3 cellular contexts compared by ENCODE assay signal in genomic region chr9:87490225-87490624, GRCh38.
TF ChIP-seq lines count a peak whose summit lies in the region.

No MANE protein-coding gene starts in this region.

TF ChIP-seq in SK-N-SH, 30 proteins besides CTCF, POLR2A, EP300 and RAD21 (continued from another document):
- no peak for TF ChIP-seq PBX3 (IDR thresholded peaks at IDR 0.05)
- no peak for TF ChIP-seq ZBTB33 (IDR thresholded peaks at IDR 0.05; ENCODE audit: borderline replicate concordance, low read depth)
- no peak for TF ChIP-seq CHD2 (IDR thresholded peaks at IDR 0.05; ENCODE audit: low read length, partially characterized antibody)
- no peak for TF ChIP-seq RXRA (IDR thresholded peaks at IDR 0.05; ENCODE audit: borderline replicate concordance, low read depth)
- TF ChIP-seq FOXJ3 (CRISPR knock-in tag; IDR thresholded peaks at IDR 0.05): no peak
- no peak for TF ChIP-seq GATA2 (CRISPR knock-in tag; IDR thresholded peaks at IDR 0.05)
- TF ChIP-seq MEF2A (IDR thresholded peaks at IDR 0.05; ENCODE audit: borderline replicate concordance, low read depth): no peak
- TF ChIP-seq IRF3 (IDR thresholded peaks at IDR 0.05; ENCODE audit: low read depth, low read length): no peak
- no peak for TF ChIP-seq TAF1 (IDR thresholded peaks at IDR 0.05; ENCODE audit: borderline replicate concordance, low read depth, low read length)
- TF ChIP-seq GABPA (IDR thresholded peaks at IDR 0.05; ENCODE audit: low read depth): no peak
- no peak for TF ChIP-seq YY1 (IDR thresholded peaks at IDR 0.05; ENCODE audit: low read depth)

TF ChIP-seq in HEK293T, 16 proteins besides CTCF, POLR2A, EP300 and RAD21 (continued from another document):
- TF ChIP-seq PKNOX1 (IDR thresholded peaks at IDR 0.05): peak; percentile 75

TF ChIP-seq in HepG2, 621 proteins besides CTCF, POLR2A, EP300 and RAD21 (continued from another document):
- no peak for TF ChIP-seq ZNF205 (CRISPR knock-in tag; IDR thresholded peaks at IDR 0.05)
- no peak for TF ChIP-seq ZNF678 (CRISPR knock-in tag; IDR thresholded peaks at IDR 0.05)
- TF ChIP-seq ZNF749 (CRISPR knock-in tag; IDR thresholded peaks at IDR 0.05; ENCODE audit: borderline replicate concordance): no peak
- no peak for TF ChIP-seq ZNF580 (CRISPR knock-in tag; IDR thresholded peaks at IDR 0.05; ENCODE audit: borderline replicate concordance, low read depth)
- TF ChIP-seq ARNTL (CRISPR knock-in tag; IDR thresholded peaks at IDR 0.05): no peak
- no peak for TF ChIP-seq MAFG (CRISPR knock-in tag; IDR thresholded peaks at IDR 0.05)
- TF ChIP-seq CEBPB (IDR thresholded peaks at IDR 0.05; ENCODE audit: borderline replicate concordance, low read depth, low read length): no peak
- no peak for TF ChIP-seq ZNF558 (CRISPR knock-in tag; IDR thresholded peaks at IDR 0.05; ENCODE audit: borderline replicate concordance)
- no peak for TF ChIP-seq ZNF335 (CRISPR knock-in tag; IDR thresholded peaks at IDR 0.05)
- TF ChIP-seq E2F5 (CRISPR knock-in tag; conservative IDR thresholded peaks at IDR 0.05): no peak
- TF ChIP-seq ZMYM3 (CRISPR knock-in tag; IDR thresholded peaks at IDR 0.05): no peak
- TF ChIP-seq ZNF569 (CRISPR knock-in tag; IDR thresholded peaks at IDR 0.05; ENCODE audit: borderline replicate concordance): no peak
- TF ChIP-seq ZBTB4 (CRISPR knock-in tag; IDR thresholded peaks at IDR 0.05; ENCODE audit: borderline replicate concordance): no peak
- TF ChIP-seq KLF15 (CRISPR knock-in tag; IDR thresholded peaks at IDR 0.05; ENCODE audit: borderline replicate concordance): no peak
- TF ChIP-seq TP53 (CRISPR knock-in tag; conservative IDR thresholded peaks at IDR 0.05): no peak
